Comparison of ENCODE assay signal across 16 cellular contexts in the genomic region with DNA sequence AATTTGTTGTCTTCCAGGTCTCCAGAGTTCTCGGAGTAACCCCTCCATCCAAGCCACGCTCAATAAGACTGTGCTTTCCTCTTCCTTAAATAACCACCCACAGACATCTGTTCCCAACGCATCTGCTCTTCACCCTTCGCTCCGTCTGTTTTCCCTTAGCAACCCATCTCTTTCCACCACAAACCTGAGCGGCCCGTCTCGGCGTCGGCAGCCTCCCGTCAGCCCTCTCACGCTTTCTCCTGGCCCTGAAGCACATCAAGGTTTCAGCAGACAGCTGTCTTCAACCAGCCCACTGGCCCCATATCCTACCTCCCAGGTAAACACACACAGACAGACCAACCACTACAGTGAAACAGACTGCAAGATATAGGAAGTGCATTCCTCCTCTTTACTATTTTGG.
"Had no signal": no experiment of that assay in that cellular context is flagged by ENCODE, and none has a peak within 500 bp of the region (broad histone marks: within the 10 kb centered on the region; RNA-seq: fewer than 3 reads in every experiment).

No MANE protein-coding gene starts in this region.

- H3K4me3 Mint-ChIP-seq: activated B cell treated with CpG ODN at 0.5 μM for 24 hours; activated CD4-positive, alpha-beta T cell treated with anti-CD3 and anti-CD28 coated beads for 36 hours; activated CD8-positive, alpha-beta memory T cell treated with anti-CD3 and anti-CD28 coated beads, Interleukin-2, amount 10 ng/mL, durations not matched to agents 7 days and 5 days; activated CD8-positive, alpha-beta T cell treated with anti-CD3 and anti-CD28 coated beads for 36 hours; activated naive CD4-positive, alpha-beta T cell treated with anti-CD3 and anti-CD28 coated beads, Interleukin-2, amount 50 U/mL, for 24 hours; activated T-helper 17 cell treated with anti-CD3 and anti-CD28 coated beads, Interleukin-2, amount 50 U/mL, for 72 hours; naive thymus-derived CD4-positive, alpha-beta T cell; neural crest cell; stimulated activated memory B cell treated with anti-CD40 and anti-IgM and Interleukin-4, amounts not matched to agents 10 μg/mL and 1 μg/mL and 100 μg/mL, for 72 hours had no signal

- H3K9me3 ChIP-seq: lower lobe of right lung, sigmoid colon had no signal

- H3K27me3 ChIP-seq: sigmoid colon had no signal

- H3K4me1 ChIP-seq: lower lobe of right lung, sigmoid colon had no signal

- H3K4me3 ChIP-seq: coronary artery, lower lobe of right lung, sigmoid colon, smooth muscle cell had no signal

- DNase-seq: activated B cell treated with CpG ODN at 0.5 μM for 24 hours; activated CD4-positive, alpha-beta T cell treated with anti-CD3 and anti-CD28 coated beads for 36 hours; activated CD8-positive, alpha-beta memory T cell treated with anti-CD3 and anti-CD28 coated beads, Interleukin-2, amount 10 ng/mL, durations not matched to agents 7 days and 5 days; activated CD8-positive, alpha-beta T cell treated with anti-CD3 and anti-CD28 coated beads for 36 hours; lower lobe of right lung; occipital lobe; sigmoid colon; stimulated activated CD4-positive, alpha-beta T cell treated with anti-CD3 and anti-CD28 coated beads, Interleukin-15, amount 100 ng/mL, for 24 hours; T-helper 9 cell had no signal

- H3K27me3 Mint-ChIP-seq: activated B cell treated with CpG ODN at 0.5 μM for 24 hours; activated CD4-positive, alpha-beta T cell treated with anti-CD3 and anti-CD28 coated beads for 36 hours; activated CD8-positive, alpha-beta memory T cell treated with anti-CD3 and anti-CD28 coated beads, Interleukin-2, amount 10 ng/mL, durations not matched to agents 7 days and 5 days; activated CD8-positive, alpha-beta T cell treated with anti-CD3 and anti-CD28 coated beads for 36 hours; activated naive CD4-positive, alpha-beta T cell treated with anti-CD3 and anti-CD28 coated beads, Interleukin-2, amount 50 U/mL, for 24 hours; activated T-helper 17 cell treated with anti-CD3 and anti-CD28 coated beads, Interleukin-2, amount 50 U/mL, for 72 hours; naive thymus-derived CD4-positive, alpha-beta T cell; stimulated activated memory B cell treated with anti-CD40 and anti-IgM and Interleukin-4, amounts not matched to agents 10 μg/mL and 1 μg/mL and 100 μg/mL, for 72 hours had no signal

- ATAC-seq: activated CD4-positive, alpha-beta T cell treated with anti-CD3 and anti-CD28 coated beads for 36 hours; activated CD8-positive, alpha-beta memory T cell treated with anti-CD3 and anti-CD28 coated beads, Interleukin-2, amount 10 ng/mL, durations not matched to agents 7 days and 5 days; activated CD8-positive, alpha-beta T cell treated with anti-CD3 and anti-CD28 coated beads for 36 hours; activated T-helper 17 cell treated with anti-CD3 and anti-CD28 coated beads, Interleukin-2, amount 50 U/mL, for 72 hours; lower lobe of right lung; naive thymus-derived CD4-positive, alpha-beta T cell; stimulated activated memory B cell treated with anti-CD40 and anti-IgM and Interleukin-4, amounts not matched to agents 10 μg/mL and 1 μg/mL and 100 μg/mL, for 72 hours had no signal

- H3K27ac Mint-ChIP-seq: activated B cell treated with CpG ODN at 0.5 μM for 24 hours; activated CD4-positive, alpha-beta T cell treated with anti-CD3 and anti-CD28 coated beads for 36 hours; activated CD8-positive, alpha-beta memory T cell treated with anti-CD3 and anti-CD28 coated beads, Interleukin-2, amount 10 ng/mL, durations not matched to agents 7 days and 5 days; activated CD8-positive, alpha-beta T cell treated with anti-CD3 and anti-CD28 coated beads for 36 hours; activated naive CD4-positive, alpha-beta T cell treated with anti-CD3 and anti-CD28 coated beads, Interleukin-2, amount 50 U/mL, for 24 hours; activated T-helper 17 cell treated with anti-CD3 and anti-CD28 coated beads, Interleukin-2, amount 50 U/mL, for 72 hours; stimulated activated memory B cell treated with anti-CD40 and anti-IgM and Interleukin-4, amounts not matched to agents 10 μg/mL and 1 μg/mL and 100 μg/mL, for 72 hours had no signal

- H3K27ac ChIP-seq: coronary artery, sigmoid colon had no signal

- H3K9me3 Mint-ChIP-seq: activated B cell treated with CpG ODN at 0.5 μM for 24 hours; activated CD8-positive, alpha-beta T cell treated with anti-CD3 and anti-CD28 coated beads for 36 hours; activated naive CD4-positive, alpha-beta T cell treated with anti-CD3 and anti-CD28 coated beads, Interleukin-2, amount 50 U/mL, for 24 hours; activated T-helper 17 cell treated with anti-CD3 and anti-CD28 coated beads, Interleukin-2, amount 50 U/mL, for 72 hours; naive thymus-derived CD4-positive, alpha-beta T cell; neural crest cell; stimulated activated memory B cell treated with anti-CD40 and anti-IgM and Interleukin-4, amounts not matched to agents 10 μg/mL and 1 μg/mL and 100 μg/mL, for 72 hours had no signal

- H3K4me1 Mint-ChIP-seq: activated B cell treated with CpG ODN at 0.5 μM for 24 hours; activated CD8-positive, alpha-beta memory T cell treated with anti-CD3 and anti-CD28 coated beads, Interleukin-2, amount 10 ng/mL, durations not matched to agents 7 days and 5 days; neural crest cell; stimulated activated memory B cell treated with anti-CD40 and anti-IgM and Interleukin-4, amounts not matched to agents 10 μg/mL and 1 μg/mL and 100 μg/mL, for 72 hours had no signal
